8 cellular contexts compared by ENCODE assay signal in the genomic region with DNA sequence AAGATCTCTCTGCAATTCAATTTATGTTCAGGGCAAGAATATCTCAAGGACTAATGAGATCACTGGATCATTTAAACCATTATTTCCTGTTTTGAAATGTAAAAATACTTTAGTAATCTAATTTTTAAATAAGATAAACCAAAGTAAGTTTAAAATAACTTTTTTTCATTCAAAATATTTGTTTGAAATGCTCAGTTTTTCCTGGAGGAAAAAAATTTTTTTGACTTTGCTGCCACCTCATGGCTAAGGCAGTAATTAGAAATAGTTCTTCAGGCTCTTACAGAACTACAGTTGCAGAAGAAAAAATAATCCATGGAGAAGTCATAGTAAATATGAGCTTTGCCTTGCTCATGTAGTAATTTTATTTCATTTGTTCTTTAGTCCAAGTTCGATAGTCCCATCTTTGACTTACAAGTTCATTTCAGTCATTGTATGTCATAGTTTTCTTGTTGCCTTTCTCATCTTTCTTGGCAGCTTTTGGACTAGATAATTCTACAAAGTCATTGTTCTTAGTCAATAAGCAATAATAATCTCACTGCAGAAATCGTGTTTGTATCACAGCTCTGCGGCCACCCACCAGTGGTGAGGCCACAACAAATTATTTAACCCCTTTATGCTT.
DNase-seq lines count a peak whose midpoint lies in the region; ATAC-seq and TF ChIP-seq lines count a peak whose summit lies in the region.

No MANE protein-coding gene starts in this region.

- no peaks in the 10 kb centered on the region for H3K79me2 ChIP-seq in H9 (ENCODE audit: insufficient read depth, low read length)

- no peak overlapping the region for H3K4me2 ChIP-seq in H9 (ENCODE audit: insufficient read depth, insufficient read length, low read length)

- H3K4ac ChIP-seq in H9 (ENCODE audit: low read depth, low read length), result no peak overlapping the region

- no peaks in the 10 kb centered on the region for H3K36me3 Mint-ChIP-seq in Calu3 (ENCODE audit: insufficient read depth, unreplicated experiment)
- no peaks in the 10 kb centered on the region for H3K36me3 Mint-ChIP-seq in H9 (ENCODE audit: insufficient read depth in 1 of 3, low read depth in 3 of 3)
- H3K36me3 Mint-ChIP-seq in T-cell, result no peaks in the 10 kb centered on the region

- H4K5ac ChIP-seq in H9 (ENCODE audit: insufficient read length, low read depth, low read length), result no peak overlapping the region

- CTCF ChIA-PET in Calu3 (lab: Charles Lee), result interaction anchor here (0.6 to 2.1 kb wide), 3 partner anchors 358 to 360 kb away, joined by 3 to 6 read pairs (median 4); no protein-coding TSS in a partner anchor
- CTCF ChIA-PET in RWPE1 (lab: Yijun Ruan, JAX), result interaction anchor here (0.6 to 1.2 kb wide), 10 partner anchors 14 to 719 kb away, joined by 3 to 10 read pairs (median 4); no protein-coding TSS in a partner anchor
- CTCF ChIA-PET in T-cell (lab: Charles Lee), result interaction anchor here (0.6 to 3.5 kb wide), 21 partner anchors 8 to 717 kb away, joined by 3 to 26 read pairs (median 4); no protein-coding TSS in a partner anchor

- POLR2A ChIA-PET in RWPE1 (lab: Yijun Ruan, JAX; ENCODE audit: low non-redundant PET), result no interaction called here
- POLR2A ChIA-PET in T-cell (lab: Charles Lee), result no interaction called here

- no peaks in the 10 kb centered on the region for H4K20me1 ChIP-seq in H9 (ENCODE audit: control insufficient read depth, insufficient read depth, insufficient read length)

- DNase-seq in Calu3 (peak; percentile 34), H9 (no peak), RWPE1 (ENCODE audit: low spot score) (peak; percentile 22), fibroblast of the aortic adventitia (ENCODE audit: low read depth) (peak; percentile 56), stromal cell of bone marrow (ENCODE audit: low read depth) (peak; percentile 25), T-cell (no peak), activated gamma-delta T cell (lab: John Stamatoyannopoulos, UW) (no peak)

- H3K27me3 Mint-ChIP-seq in Calu3 (ENCODE audit: unreplicated experiment) (no peaks in the 10 kb centered on the region), H9 (ENCODE audit: low read depth) (no peaks in the 10 kb centered on the region), T-cell (no peaks in the 10 kb centered on the region)

- no peak overlapping the region for H3K23ac ChIP-seq in H9 (ENCODE audit: insufficient read length, low read depth, low read length)

- no peak overlapping the region for H3K14ac ChIP-seq in H9 (ENCODE audit: insufficient read depth, low read length)

- no peak overlapping the region for H4K91ac ChIP-seq in H9 (ENCODE audit: insufficient read length, low read depth, low read length)

- no peak overlapping the region for H4K8ac ChIP-seq in H9 (replicated peaks; ENCODE audit: insufficient read length, low read depth, low read length)

- no peaks in the 10 kb centered on the region for H3K79me1 ChIP-seq in H9 (ENCODE audit: insufficient read depth, low read depth, low read length, poor library complexity, severe bottlenecking)

- no peak overlapping the region for H2BK5ac ChIP-seq in H9 (ENCODE audit: insufficient read length, low read length)

- peak; percentile 44 for TF ChIP-seq CTCF in Calu3 (IDR thresholded peaks at IDR 0.05; ENCODE audit: unreplicated experiment)
- peak; percentile 78 for TF ChIP-seq CTCF in H9 (conservative IDR thresholded peaks at IDR 0.05)
- peak; percentile 57 for TF ChIP-seq CTCF in RWPE1 (conservative IDR thresholded peaks at IDR 0.05; ENCODE audit: low read depth)
- TF ChIP-seq CTCF in fibroblast of the aortic adventitia (IDR thresholded peaks at IDR 0.05; ENCODE audit: insufficient read depth, low read length), result peak; percentile 58

- H3K4me1 Mint-ChIP-seq in Calu3 (ENCODE audit: low read depth, unreplicated experiment) (no peaks in the 10 kb centered on the region), H9 (peaks cover 7 to 8% of the 10 kb centered on the region in 2 experiments; a peak in 3 of 4 replicates), T-cell (peaks cover 0 to 11% (median 6%) of the 10 kb centered on the region in 3 donors)

- no peaks in the 10 kb centered on the region for H3K4me1 ChIP-seq in H9 (ENCODE audit: insufficient read depth, low read length)

- no peak overlapping the region for H2BK120ac ChIP-seq in H9 (ENCODE audit: low read depth, low read length, poor library complexity, severe bottlenecking)

- H3K18ac ChIP-seq in H9 (ENCODE audit: insufficient read length, low read depth, low read length), result no peak overlapping the region

- no TSS peak for BruUV-seq in Calu3 (replicated peaks; lab: Mats Ljungman, UMichigan)

- no peaks in the 10 kb centered on the region for H3K27me3 ChIP-seq in H9 (ENCODE audit: insufficient read depth, low read length)

- H3K27ac Mint-ChIP-seq in Calu3 (ENCODE audit: unreplicated experiment) (no peak overlapping the region), H9 (no peak overlapping the region), T-cell (peak overlapping the region in 1 of 2 donors; percentile 45)

- H3T11ph ChIP-seq in H9 (ENCODE audit: low read length), result no peak overlapping the region

- no peak overlapping the region for H3K56ac ChIP-seq in H9 (ENCODE audit: insufficient read length, low read depth, low read length)

- H3K4me3 Mint-ChIP-seq in Calu3 (ENCODE audit: low read depth, unreplicated experiment) (no peak overlapping the region), H9 (no peak overlapping the region), T-cell (no peak overlapping the region)

- no peaks in the 10 kb centered on the region for H3K9me3 ChIP-seq in H9 (ENCODE audit: control insufficient read depth, low read depth, low read length)

- H3K9me3 Mint-ChIP-seq in Calu3 (ENCODE audit: low read depth, unreplicated experiment) (no peaks in the 10 kb centered on the region), H9 (no peaks in the 10 kb centered on the region), T-cell (no peaks in the 10 kb centered on the region)

- H2BK12ac ChIP-seq in H9 (ENCODE audit: insufficient read length, low read depth, low read length), result no peak overlapping the region

- H3K27ac ChIP-seq in H9 (ENCODE audit: insufficient read length, low read depth, low read length) (no peak overlapping the region), RWPE1 (no peak overlapping the region)

- no peak overlapping the region for H3K9ac ChIP-seq in H9 (ENCODE audit: extremely low read depth, insufficient read length, low read length)

- no CpG with 5 or more reads among the region's 3 CpGs for WGBS in H9 (ENCODE audit: extremely low coverage, insufficient read length, low lambda C conversion rate)

- no peak overlapping the region for H2AFZ ChIP-seq in H9 (ENCODE audit: low read length)

- no peak overlapping the region for H2AK5ac ChIP-seq in H9 (ENCODE audit: insufficient read length, low read length)

- H2BK20ac ChIP-seq in H9 (ENCODE audit: low read depth, low read length, poor library complexity, severe bottlenecking), result no peak overlapping the region

- H2BK15ac ChIP-seq in H9 (ENCODE audit: low read depth, low read length), result no peak overlapping the region

- no peak overlapping the region for H3K4me3 ChIP-seq in fibroblast of the aortic adventitia (ENCODE audit: low read depth, low read length)

- H3K23me2 ChIP-seq in H9 (ENCODE audit: insufficient read length, low read depth, low read length, poor library complexity, severe bottlenecking), result no peaks in the 10 kb centered on the region

- intact Hi-C loops in Calu3 (cut with micrococcal nuclease; ENCODE audit: unreplicated experiment), result loop anchor here (1.0 to 10.0 kb wide), 3 partner anchors 176 to 722 kb away; no protein-coding TSS in a partner anchor

- ATAC-seq in GM18858 (IDR thresholded peaks at IDR 0.05; ENCODE audit: unreplicated experiment), result no peak
- ATAC-seq in T-cell (replicated peaks in 1 of 4), result no peak

Comparison
In these comparisons a context has a peak if more than half of its experiments do, and no peak if none do; other contexts are left out.
1. DNase-seq: peak in Calu3 (single experiment), RWPE1 (single experiment), fibroblast of the aortic adventitia (single experiment) and stromal cell of bone marrow (single experiment); none in H9 (single experiment), T-cell (0 of 34) and activated gamma-delta T cell (single experiment).
2. Peak in every context shown above with its lines, with median percentiles within 50 percentile points of each other: CTCF ChIP-seq.